Comparison of ENCODE assay signal across 28 cellular contexts in the genomic region with DNA sequence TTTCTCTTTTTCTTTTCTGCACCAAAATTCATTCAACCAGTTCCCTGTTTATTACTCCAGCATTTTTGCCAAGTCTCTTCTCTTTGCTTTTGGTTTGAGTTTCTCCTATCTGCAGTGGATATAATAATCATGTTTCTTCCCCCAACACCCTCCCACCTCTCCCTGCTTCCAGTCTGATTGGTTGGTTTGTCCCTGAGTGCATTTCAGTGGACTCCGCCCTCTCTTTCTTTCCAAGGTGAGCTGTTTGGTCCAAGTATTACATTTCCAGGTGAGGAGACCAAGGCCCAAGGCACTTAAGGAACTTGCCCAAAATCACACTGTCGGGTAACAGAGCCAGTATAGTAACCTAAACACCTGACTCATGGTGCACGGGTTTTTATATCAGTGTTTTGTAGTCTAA. TPM values are rescaled to one million over a fixed set of nuclear protein-coding genes. Genes with fewer than 3 reads are reported as not detected.
DNase-seq lines count a peak whose midpoint lies in the region; ATAC-seq, FAIRE-seq and TF ChIP-seq lines count a peak whose summit lies in the region.
"Had no signal": no experiment of that assay in that cellular context is flagged by ENCODE, and none has a peak within 500 bp of the region (broad histone marks: within the 10 kb centered on the region; RNA-seq: fewer than 3 reads in every experiment).

No MANE protein-coding gene starts in this region.

- intact Hi-C loops in MCF 10A (cut with micrococcal nuclease) (no loop called here), breast epithelium (cut with DNase I; ENCODE audit: low total_unique reads) (no loop called here)

- 0 out of 2 replicates have a peak overlapping the region, but pooled peaks have one; percentile 49 for H2BK20ac ChIP-seq in H1 (ENCODE audit: low read length)

- H2AK5ac ChIP-seq in H1 (ENCODE audit: low read depth, low read length) = no peak overlapping the region

- no TSS peak for BruUV-seq in MCF 10A (replicated peaks; lab: Mats Ljungman, UMichigan)

- no peak for TF ChIP-seq POLR2A in breast epithelium (IDR thresholded peaks at IDR 0.05)
- TF ChIP-seq POLR2A in H1 (IDR thresholded peaks at IDR 0.05; ENCODE audit: control extremely low read depth in 1 of 2, low read depth in 2 of 2, low read length in 2 of 2) = no peak

- WGBS in H1 (ENCODE audit: extremely low coverage in 1 of 2, insufficient coverage in 1 of 2, insufficient read length in 1 of 2, insufficient replicate concordance in 2 of 2, low coverage in 1 of 2, low lambda C conversion rate in 2 of 2, missing lambda C conversion rate in 1 of 2), 2 experiments = 57% methylated on average over 3 of the region's 3 CpGs; no CpG with 5 or more reads in 1 of the 2 experiments

- no peak overlapping the region for H3K4me2 ChIP-seq in H1 (ENCODE audit: insufficient read depth in 1 of 2, low read depth in 2 of 2, low read length in 2 of 2)
- H3K4me2 ChIP-seq: BLaER1, PC-9 had no signal

- no peak overlapping the region for H2BK12ac ChIP-seq in H1 (ENCODE audit: low read depth, low read length)

- TF ChIP-seq CTCF in MCF 10A (IDR thresholded peaks at IDR 0.05; ENCODE audit: unreplicated experiment) (no peak), breast epithelium (IDR thresholded peaks at IDR 0.05) (no peak), RWPE1 (conservative IDR thresholded peaks at IDR 0.05; ENCODE audit: low read depth) (no peak), H1 (IDR thresholded peaks at IDR 0.05; ENCODE audit: control extremely low read depth in 1 of 3, insufficient read depth in 1 of 3, low read depth in 1 of 3, low read length in 3 of 3) (no peak)

- H4K5ac ChIP-seq in H1 (ENCODE audit: insufficient read length, low read depth, low read length) = no peak overlapping the region

- H4K20me1 ChIP-seq in H1 (replicated peaks in 1 of 2; ENCODE audit: control insufficient read depth in 1 of 2, insufficient read depth in 2 of 2, low read length in 2 of 2) = no peaks in the 10 kb centered on the region
- H4K20me1 ChIP-seq: BLaER1 had no signal

- no peaks in the 10 kb centered on the region for H3K36me3 ChIP-seq in breast epithelium
- H3K36me3 ChIP-seq in H1 (ENCODE audit: control insufficient read depth in 2 of 4, insufficient read depth in 4 of 4, low read length in 3 of 4) = no peaks in the 10 kb centered on the region
- H3K36me3 ChIP-seq: BLaER1, MG63 had no signal

- no peak overlapping the region for H3K4me3 ChIP-seq in breast epithelium
- no peak overlapping the region for H3K4me3 ChIP-seq in H1 (ENCODE audit: extremely low read depth in 1 of 4, insufficient read depth in 2 of 4, low read depth in 3 of 4, low read length in 4 of 4)
- H3K4me3 ChIP-seq: BLaER1, GM12878, K562, MG63, PC-9 had no signal

- FAIRE-seq in H1 (lab: Jason Lieb, UNC) = no peak
- FAIRE-seq: A204.1, G401.6, GM12878, HTR-8/SVneo, K562 had no signal

- H3K27me3 ChIP-seq in breast epithelium = peaks cover 0 to 5% of the 10 kb centered on the region in 2 donors
- no peaks in the 10 kb centered on the region for H3K27me3 ChIP-seq in H1 (replicated peaks in 1 of 4; ENCODE audit: control insufficient read depth in 3 of 4, extremely low read depth in 1 of 4, insufficient read depth in 3 of 4, low read length in 3 of 4)

- no peak overlapping the region for H4K91ac ChIP-seq in H1 (replicated peaks; ENCODE audit: insufficient read length, low read length)

- H3K36me3 Mint-ChIP-seq in MCF 10A (ENCODE audit: insufficient read depth, unreplicated experiment) = no peaks in the 10 kb centered on the region
- H3K36me3 Mint-ChIP-seq: CD4-positive, CD25-positive, alpha-beta regulatory T cell; T-cell had no signal

- POLR2A ChIA-PET in MCF 10A (lab: Yijun Ruan, JAX) = no interaction called here
- POLR2A ChIA-PET in RWPE1 (lab: Yijun Ruan, JAX; ENCODE audit: low non-redundant PET) = no interaction called here
- POLR2A ChIA-PET in H1 (lab: Charles Lee; ENCODE audit: partially characterized antibody) = no interaction called here

- H2AFZ ChIP-seq in H1 (ENCODE audit: low read length) = no peak overlapping the region
- H2AFZ ChIP-seq: PC-9 had no signal

- no peak overlapping the region for H3K4ac ChIP-seq in H1 (replicated peaks; ENCODE audit: insufficient read length, low read depth, low read length)

- H3K27ac ChIP-seq in breast epithelium (no peak overlapping the region), RWPE1 (no peak overlapping the region), H1 (ENCODE audit: low read depth, low read length) (no peak overlapping the region)
- H3K27ac ChIP-seq: BLaER1, PC-9 had no signal

- H3K27ac Mint-ChIP-seq in MCF 10A (ENCODE audit: low read depth, unreplicated experiment) = no peak overlapping the region
- H3K27ac Mint-ChIP-seq: CD4-positive, CD25-positive, alpha-beta regulatory T cell; H9; HFFc6; T-cell had no signal

- H3K9me3 ChIP-seq in breast epithelium = no peaks in the 10 kb centered on the region
- H3K9me3 ChIP-seq in H1 (ENCODE audit: insufficient read depth in 2 of 2, low read depth in 1 of 2, low read length in 1 of 2) = no peaks in the 10 kb centered on the region
- H3K9me3 ChIP-seq: BLaER1, MG63 had no signal

- no peak for TF ChIP-seq RAD21 in H1 (IDR thresholded peaks at IDR 0.05 in 1 of 2, conservative IDR thresholded peaks at IDR 0.05 in 1 of 2; ENCODE audit: low read depth in 2 of 2, low read length in 2 of 2)

- H3K4me1 Mint-ChIP-seq in MCF 10A (ENCODE audit: insufficient read depth, unreplicated experiment) = no peaks in the 10 kb centered on the region
- H3K4me1 Mint-ChIP-seq: CD4-positive, CD25-positive, alpha-beta regulatory T cell; T-cell had no signal

- H3K9ac ChIP-seq in H1 (replicated peaks in 1 of 4; ENCODE audit: extremely low read depth in 1 of 4, low read depth in 3 of 4, low read length in 3 of 4) = no peak overlapping the region
- H3K9ac ChIP-seq: BLaER1 had no signal

- no peak overlapping the region for H3K4me3 Mint-ChIP-seq in MCF 10A (ENCODE audit: unreplicated experiment)
- H3K4me3 Mint-ChIP-seq: CD4-positive, CD25-positive, alpha-beta regulatory T cell; H9; HFFc6; T-cell had no signal

- no peak for TF ChIP-seq EP300 in H1 (IDR thresholded peaks at IDR 0.05; ENCODE audit: borderline replicate concordance in 1 of 2, low read depth in 2 of 2, low read length in 2 of 2)

- H2BK120ac ChIP-seq in H1 (replicated peaks; ENCODE audit: low read depth, low read length) = no peak overlapping the region

- DNase-seq in MCF 10A (ENCODE audit: unreplicated experiment) (peak; percentile 30), breast epithelium (ENCODE audit: low spot score in 2 of 2) (no peak), RWPE1 (ENCODE audit: low spot score) (peak; percentile 9), H1 (ENCODE audit: low read depth in 1 of 2, low spot score in 2 of 2) (no peak), NCI-H2171 (lab: John Stamatoyannopoulos, UW) (no peak)
- no peak for DNase-seq in activated CD4-positive, CD25-positive, alpha-beta regulatory T cell (lab: John Stamatoyannopoulos, UW)
- DNase-seq: CD4-positive, CD25-positive, alpha-beta regulatory T cell; DMS153; H9; HFFc6; MG63; NCI-H1105 treated with DMSO at 0.1 percent for 48 hours; NCI-H1694; NCI-H2081; NCI-H446 treated with DMSO at 0.1 percent for 48 hours; PC-9; SHP77; T-cell had no signal

- no peaks in the 10 kb centered on the region for H3K79me1 ChIP-seq in H1 (ENCODE audit: low read depth, low read length)

- H3K9me3 Mint-ChIP-seq in MCF 10A (ENCODE audit: unreplicated experiment) = no peaks in the 10 kb centered on the region
- H3K9me3 Mint-ChIP-seq: H9, HFFc6, T-cell had no signal

- no peak overlapping the region for H3K56ac ChIP-seq in H1 (replicated peaks; ENCODE audit: insufficient read length, low read depth, low read length)

- no peak overlapping the region for H2BK15ac ChIP-seq in H1 (ENCODE audit: low read length)

- ATAC-seq in GM18907 (IDR thresholded peaks at IDR 0.05; ENCODE audit: unreplicated experiment) = no peak
- ATAC-seq: GM12878, K562, T-cell had no signal

- H3K4me1 ChIP-seq in breast epithelium (no peaks in the 10 kb centered on the region), H1 (replicated peaks in 1 of 4; ENCODE audit: control insufficient read depth in 3 of 4, insufficient read depth in 4 of 4, low read length in 3 of 4) (peaks cover 2 to 5% (median 3%) of the 10 kb centered on the region in 4 experiments; a peak in 5 of 7 replicates)

- H3K14ac ChIP-seq in H1 (ENCODE audit: insufficient read length) = no peak overlapping the region

- H3K79me2 ChIP-seq in H1 (ENCODE audit: control insufficient read depth in 1 of 2, insufficient read depth in 2 of 2, low read length in 2 of 2) = no peaks in the 10 kb centered on the region

- no peak overlapping the region for H3K18ac ChIP-seq in H1 (ENCODE audit: extremely low read depth, low read length)

- no peak overlapping the region for H3K23ac ChIP-seq in H1 (ENCODE audit: insufficient read length)

- no peak overlapping the region for H4K8ac ChIP-seq in H1 (ENCODE audit: extremely low read depth, insufficient read depth, low read length)

- H2BK5ac ChIP-seq in H1 (ENCODE audit: low read depth, low read length) = no peak overlapping the region

- no peaks in the 10 kb centered on the region for H3K23me2 ChIP-seq in H1 (ENCODE audit: low read depth, low read length)

- CTCF ChIA-PET in MCF 10A (lab: Yijun Ruan, JAX) (interaction anchor here (0.6 to 1.1 kb wide), 2 partner anchors 11 to 39 kb away, joined by 3 to 4 read pairs; no protein-coding TSS in a partner anchor), RWPE1 (lab: Yijun Ruan, JAX) (no interaction called here), H1 (lab: Charles Lee; ENCODE audit: partially characterized antibody) (interaction anchor here (0.6 to 1.1 kb wide), 3 partner anchors 11 to 600 kb away, joined by 3 to 6 read pairs (median 4); no protein-coding TSS in a partner anchor)

- peaks cover 29% of the 10 kb centered on the region for H3K27me3 Mint-ChIP-seq in MCF 10A (ENCODE audit: insufficient read depth, unreplicated experiment)

TF ChIP-seq in H1, 55 proteins besides CTCF, POLR2A, EP300 and RAD21 (continues in another document):
- TF ChIP-seq RXRA (IDR thresholded peaks at IDR 0.05; ENCODE audit: insufficient read depth, low read depth, low read length) (no peak), SIX5 (IDR thresholded peaks at IDR 0.05; ENCODE audit: low read depth, low read length) (no peak), CHD2 (IDR thresholded peaks at IDR 0.05; ENCODE audit: low read length) (no peak)

RNA-seq across cellular contexts. Expression of a gene that starts 17.7 kb away (rescaled TPM):
- total RNA-seq in MCF 10A (2022) (not detected in 2 replicates), breast epithelium (1 to 10 TPM in 1 of 3 donors, under 1 TPM in 2; 0.59 to 3.0 (median 0.66) TPM)
- total RNA-seq in H1 (2021; fragmentation: NEBNext Ultra II Directional; extraction: Animal tissue kit (Norgen Biotek cat#: 25700)) = 0.67 and 1.0 TPM in 2 replicates
- polyA plus RNA-seq in H1 (2011; rRNA removed) = 0.44 and 0.65 TPM in 2 replicates
- polyA plus RNA-seq in H1 (2011; cell fraction: cytosol; rRNA removed) = 0.59 TPM
- polyA plus RNA-seq in H1 (2011; cell fraction: nucleus; rRNA removed) = 0.46 TPM
- 0.42 to 2.2 TPM (median 0.77 TPM) in 4 replicates for polyA plus RNA-seq in H1 (2012, experiment 1 of 2)
- 0.21 TPM for polyA plus RNA-seq in H1 (2012, experiment 2 of 2)
- 1.0 TPM for polyA plus RNA-seq in H1 (2013, experiment 1 of 2)
- 0.77 TPM for polyA plus RNA-seq in H1 (2013, experiment 2 of 2)
- polyA minus RNA-seq in H1 (2011; rRNA and poly(A)+ RNA removed) = 0.28 and 1.3 TPM in 2 replicates
- 0.95 TPM for polyA minus RNA-seq in H1 (2011; cell fraction: cytosol; rRNA and poly(A)+ RNA removed)
- polyA minus RNA-seq in H1 (2011; cell fraction: nucleus; rRNA and poly(A)+ RNA removed) = 0.50 TPM
- total RNA-seq: CD4-positive, CD25-positive, alpha-beta regulatory T cell; Daoy; GM12878; HFFc6; K562; LHCN-M2; PC-9; RPMI7951; T-cell had no signal
- polyA plus RNA-seq: CD4-positive, CD25-positive, alpha-beta regulatory T cell had no signal

Comparison
In these comparisons a context has a peak if more than half of its experiments do, and no peak if none do; other contexts are left out.
1. DNase-seq: peak in MCF 10A (single experiment) and RWPE1 (single experiment); none in breast epithelium (0 of 2), H1 (0 of 2), activated CD4-positive, CD25-positive, alpha-beta regulatory T cell (0 of 4) and NCI-H2171 (single experiment).